Comparison of ENCODE assay signal across 8 cellular contexts in genomic region chr12:56256326-56256960, GRCh38. TPM values are rescaled to one million over a fixed set of nuclear protein-coding genes. Genes with fewer than 3 reads are reported as not detected.
DNase-seq lines count a peak whose midpoint lies in the region; ATAC-seq and TF ChIP-seq lines count a peak whose summit lies in the region.

No MANE protein-coding gene starts in this region.

- peak overlapping the region; percentile 74 to 87 for H3K4me3 ChIP-seq in foreskin fibroblast (ENCODE audit: low read depth in 1 of 2, low read length in 2 of 2)

- TF ChIP-seq CTCF in WTC11 (IDR thresholded peaks at IDR 0.05) (no peak), foreskin fibroblast (IDR thresholded peaks at IDR 0.05; ENCODE audit: low read depth, low read length) (no peak)

- H3K27ac Mint-ChIP-seq in T-helper 1 cell treated with Interleukin-12 subunit alpha and Interleukin-12 subunit beta and Interleukin-4 antibody, amounts not matched to agents 30 μg/mL and 1 μg/mL, for 36 hours, result no peak overlapping the region
- H3K27ac Mint-ChIP-seq in WTC11, result peak overlapping the region; percentile 29

- peaks cover 18% of the 10 kb centered on the region for H3K36me3 Mint-ChIP-seq in T-helper 1 cell treated with Interleukin-12 subunit alpha and Interleukin-12 subunit beta and Interleukin-4 antibody, amounts not matched to agents 30 μg/mL and 1 μg/mL, for 36 hours (ENCODE audit: low read depth)
- H3K36me3 Mint-ChIP-seq in WTC11, result peaks cover 46% of the 10 kb centered on the region

- H3K9me3 Mint-ChIP-seq in T-helper 1 cell treated with Interleukin-12 subunit alpha and Interleukin-12 subunit beta and Interleukin-4 antibody, amounts not matched to agents 30 μg/mL and 1 μg/mL, for 36 hours, result no peaks in the 10 kb centered on the region
- H3K9me3 Mint-ChIP-seq in WTC11, result no peaks in the 10 kb centered on the region

- H3K4me3 Mint-ChIP-seq in T-helper 1 cell treated with Interleukin-12 subunit alpha and Interleukin-12 subunit beta and Interleukin-4 antibody, amounts not matched to agents 30 μg/mL and 1 μg/mL, for 36 hours, result peak overlapping the region; percentile 84
- H3K4me3 Mint-ChIP-seq in WTC11, result peak overlapping the region; percentile 95

- H3K4me1 Mint-ChIP-seq in T-helper 1 cell treated with Interleukin-12 subunit alpha and Interleukin-12 subunit beta and Interleukin-4 antibody, amounts not matched to agents 30 μg/mL and 1 μg/mL, for 36 hours (ENCODE audit: low read depth), result peaks cover 15% of the 10 kb centered on the region
- peaks cover 18% of the 10 kb centered on the region for H3K4me1 Mint-ChIP-seq in WTC11

- no peaks in the 10 kb centered on the region for H3K27me3 Mint-ChIP-seq in T-helper 1 cell treated with Interleukin-12 subunit alpha and Interleukin-12 subunit beta and Interleukin-4 antibody, amounts not matched to agents 30 μg/mL and 1 μg/mL, for 36 hours (ENCODE audit: low read depth)
- 0 out of 2 replicates have a peak, but pooled peaks cover 3% of the 10 kb centered on the region for H3K27me3 Mint-ChIP-seq in WTC11 (ENCODE audit: low read depth)

- no peak for DNase-seq in T-helper 1 cell
- DNase-seq in WTC11 (ENCODE audit: low spot score), result peak; percentile 36
- DNase-seq in foreskin fibroblast, result peak; percentile 66 to 79
- peak; percentile 14 for DNase-seq in stimulated activated naive CD8-positive, alpha-beta T cell treated with anti-CD3 and anti-CD28 coated beads, Interleukin-15, Interleukin-2, amounts not matched to agents 100 U/mL and 50 U/mL, for 24 hours
- DNase-seq in COLO829 (ENCODE audit: low spot score), result no peak
- DNase-seq in NCI-H524 treated with DMSO at 0.1 percent for 48 hours (lab: John Stamatoyannopoulos, UW), result no peak
- no peak for DNase-seq in NCI-H82 (lab: John Stamatoyannopoulos, UW)

- CTCF ChIA-PET in WTC11 (lab: Charles Lee), result interaction anchor here (0.6 to 4.9 kb wide), 16 partner anchors 11 to 380 kb away, joined by 3 to 66 read pairs (median 4); partner anchors contain the start of genes COQ10A, ESYT1, RNF41 and SLC39A5

- ATAC-seq in WTC11, result no peak
- ATAC-seq in stimulated activated naive CD8-positive, alpha-beta T cell treated with anti-CD3 and anti-CD28 coated beads, Interleukin-15, Interleukin-2, amounts not matched to agents 100 U/mL and 50 U/mL, for 24 hours, result no peak

- POLR2A ChIA-PET in WTC11 (lab: Charles Lee), result interaction anchor here (0.5 to 2.9 kb wide), 4 partner anchors 10 to 119 kb away, joined by 3 to 16 read pairs (median 3); partner anchors contain the start of genes COQ10A and RNF41

TF ChIP-seq in WTC11, 78 proteins besides CTCF, POLR2A, EP300 and RAD21 (continues in another document):
- TF ChIP-seq ZNF317 (CRISPR knock-in tag; IDR thresholded peaks at IDR 0.05; ENCODE audit: borderline replicate concordance, low read depth) (no peak), FOXK1 (CRISPR knock-in tag; IDR thresholded peaks at IDR 0.05) (no peak), ZSCAN18 (CRISPR knock-in tag; IDR thresholded peaks at IDR 0.05) (no peak), ZNF425 (CRISPR knock-in tag; conservative IDR thresholded peaks at IDR 0.05) (no peak), ZMAT4 (CRISPR knock-in tag; IDR thresholded peaks at IDR 0.05) (no peak), USF2 (CRISPR knock-in tag; IDR thresholded peaks at IDR 0.05) (no peak), ZNF263 (CRISPR knock-in tag; IDR thresholded peaks at IDR 0.05; ENCODE audit: low read depth) (no peak), STAT6 (CRISPR knock-in tag; conservative IDR thresholded peaks at IDR 0.05; ENCODE audit: low read depth) (no peak), ZNF281 (CRISPR knock-in tag; IDR thresholded peaks at IDR 0.05) (no peak), SP1 (CRISPR knock-in tag; conservative IDR thresholded peaks at IDR 0.05) (no peak), ZNF232 (CRISPR knock-in tag; IDR thresholded peaks at IDR 0.05) (no peak)

RNA-seq across cellular contexts. Expression of gene ANKRD52, which starts 1.7 kb away (rescaled TPM):
- 33.0 to 41.2 TPM (median 38.6 TPM) in 3 replicates for total RNA-seq in WTC11 (2021)

RNA-seq across cellular contexts. Expression of gene COQ10A, which starts 10.3 kb away (rescaled TPM):
- total RNA-seq in WTC11 (2021), result 22.7 to 26.2 TPM (median 24.4 TPM) in 3 replicates

RNA-seq across cellular contexts. Expression of gene SLC39A5, which starts 26.6 kb away (rescaled TPM):
- 0.26 to 0.62 TPM (median 0.46 TPM) in 3 replicates for total RNA-seq in WTC11 (2021)

RNA-seq across cellular contexts. Expression of gene NABP2, which starts 32.3 kb away (rescaled TPM):
- total RNA-seq in WTC11 (2021), result 42.7 to 47.9 TPM (median 47.5 TPM) in 3 replicates

RNA-seq across cellular contexts. Expression of gene RNF41, which starts 34.7 kb away (rescaled TPM):
- 45.5 to 57.4 TPM (median 48.7 TPM) in 3 replicates for total RNA-seq in WTC11 (2021)

Comparison
In these comparisons a context has a peak if more than half of its experiments do, and no peak if none do; other contexts are left out.
1. DNase-seq: peak in WTC11 (single experiment), foreskin fibroblast (2 of 2) and stimulated activated naive CD8-positive, alpha-beta T cell treated with anti-CD3 and anti-CD28 coated beads, Interleukin-15, Interleukin-2, amounts not matched to agents 100 U/mL and 50 U/mL, for 24 hours (single experiment); none in T-helper 1 cell (0 of 5), COLO829 (single experiment), NCI-H524 treated with DMSO at 0.1 percent for 48 hours (single experiment) and NCI-H82 (single experiment).